Comparison of ENCODE assay signal across 1 cellular context in the genomic region with DNA sequence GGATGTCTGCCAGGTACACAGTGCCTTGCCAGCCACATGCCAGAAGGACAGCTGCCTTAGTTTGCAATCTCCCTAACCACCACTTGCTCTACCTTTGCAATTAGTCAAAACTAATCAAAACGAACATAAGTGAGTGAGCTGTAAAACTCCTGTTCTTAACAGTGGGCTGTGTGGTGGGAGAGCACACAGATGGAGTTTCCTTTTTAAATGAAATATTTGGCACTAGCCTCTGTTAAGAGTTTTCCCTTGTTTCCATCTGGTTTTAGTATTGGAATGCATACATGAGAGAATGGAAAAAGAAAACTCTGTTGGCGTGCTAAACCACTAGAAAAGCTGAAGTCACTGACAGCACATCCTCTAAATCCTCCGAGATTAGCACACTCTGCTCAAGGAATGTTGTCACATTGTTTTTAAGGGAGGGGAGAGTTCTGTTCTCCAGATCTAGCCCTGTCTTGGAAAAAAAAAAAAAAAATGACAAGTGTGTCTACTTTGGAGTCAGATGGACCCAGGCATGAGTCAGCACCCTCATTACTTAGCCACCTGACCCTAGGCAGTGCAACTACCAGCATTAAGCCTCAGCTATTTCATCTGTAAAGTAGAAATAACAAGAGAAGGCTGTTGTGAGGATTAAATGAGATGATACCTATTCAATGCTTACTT.
TF ChIP-seq lines count a peak whose summit lies in the region.

No MANE protein-coding gene starts in this region.

TF ChIP-seq in SK-N-SH, 30 proteins besides CTCF, POLR2A, EP300 and RAD21 (continued from another document):
- TF ChIP-seq, protein P1, sequence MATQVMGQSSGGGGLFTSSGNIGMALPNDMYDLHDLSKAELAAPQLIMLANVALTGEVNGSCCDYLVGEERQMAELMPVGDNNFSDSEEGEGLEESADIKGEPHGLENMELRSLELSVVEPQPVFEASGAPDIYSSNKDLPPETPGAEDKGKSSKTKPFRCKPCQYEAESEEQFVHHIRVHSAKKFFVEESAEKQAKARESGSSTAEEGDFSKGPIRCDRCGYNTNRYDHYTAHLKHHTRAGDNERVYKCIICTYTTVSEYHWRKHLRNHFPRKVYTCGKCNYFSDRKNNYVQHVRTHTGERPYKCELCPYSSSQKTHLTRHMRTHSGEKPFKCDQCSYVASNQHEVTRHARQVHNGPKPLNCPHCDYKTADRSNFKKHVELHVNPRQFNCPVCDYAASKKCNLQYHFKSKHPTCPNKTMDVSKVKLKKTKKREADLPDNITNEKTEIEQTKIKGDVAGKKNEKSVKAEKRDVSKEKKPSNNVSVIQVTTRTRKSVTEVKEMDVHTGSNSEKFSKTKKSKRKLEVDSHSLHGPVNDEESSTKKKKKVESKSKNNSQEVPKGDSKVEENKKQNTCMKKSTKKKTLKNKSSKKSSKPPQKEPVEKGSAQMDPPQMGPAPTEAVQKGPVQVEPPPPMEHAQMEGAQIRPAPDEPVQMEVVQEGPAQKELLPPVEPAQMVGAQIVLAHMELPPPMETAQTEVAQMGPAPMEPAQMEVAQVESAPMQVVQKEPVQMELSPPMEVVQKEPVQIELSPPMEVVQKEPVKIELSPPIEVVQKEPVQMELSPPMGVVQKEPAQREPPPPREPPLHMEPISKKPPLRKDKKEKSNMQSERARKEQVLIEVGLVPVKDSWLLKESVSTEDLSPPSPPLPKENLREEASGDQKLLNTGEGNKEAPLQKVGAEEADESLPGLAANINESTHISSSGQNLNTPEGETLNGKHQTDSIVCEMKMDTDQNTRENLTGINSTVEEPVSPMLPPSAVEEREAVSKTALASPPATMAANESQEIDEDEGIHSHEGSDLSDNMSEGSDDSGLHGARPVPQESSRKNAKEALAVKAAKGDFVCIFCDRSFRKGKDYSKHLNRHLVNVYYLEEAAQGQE (IDR thresholded peaks at IDR 0.05; ENCODE audit: low read depth, low read length) = no peak
- TF ChIP-seq YY1 (IDR thresholded peaks at IDR 0.05; ENCODE audit: low read depth) (no peak), FOSL2 (IDR thresholded peaks at IDR 0.05; ENCODE audit: borderline replicate concordance, low read depth) (no peak), SIN3A (IDR thresholded peaks at IDR 0.05; ENCODE audit: borderline replicate concordance, low read depth, low read length) (no peak)
- TF ChIP-seq, protein P2, sequence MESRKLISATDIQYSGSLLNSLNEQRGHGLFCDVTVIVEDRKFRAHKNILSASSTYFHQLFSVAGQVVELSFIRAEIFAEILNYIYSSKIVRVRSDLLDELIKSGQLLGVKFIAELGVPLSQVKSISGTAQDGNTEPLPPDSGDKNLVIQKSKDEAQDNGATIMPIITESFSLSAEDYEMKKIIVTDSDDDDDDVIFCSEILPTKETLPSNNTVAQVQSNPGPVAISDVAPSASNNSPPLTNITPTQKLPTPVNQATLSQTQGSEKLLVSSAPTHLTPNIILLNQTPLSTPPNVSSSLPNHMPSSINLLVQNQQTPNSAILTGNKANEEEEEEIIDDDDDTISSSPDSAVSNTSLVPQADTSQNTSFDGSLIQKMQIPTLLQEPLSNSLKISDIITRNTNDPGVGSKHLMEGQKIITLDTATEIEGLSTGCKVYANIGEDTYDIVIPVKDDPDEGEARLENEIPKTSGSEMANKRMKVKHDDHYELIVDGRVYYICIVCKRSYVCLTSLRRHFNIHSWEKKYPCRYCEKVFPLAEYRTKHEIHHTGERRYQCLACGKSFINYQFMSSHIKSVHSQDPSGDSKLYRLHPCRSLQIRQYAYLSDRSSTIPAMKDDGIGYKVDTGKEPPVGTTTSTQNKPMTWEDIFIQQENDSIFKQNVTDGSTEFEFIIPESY (IDR thresholded peaks at IDR 0.05; ENCODE audit: borderline replicate concordance, low read depth) = no peak
